ENCODE assay signal across 8 cellular contexts in the genomic region with DNA sequence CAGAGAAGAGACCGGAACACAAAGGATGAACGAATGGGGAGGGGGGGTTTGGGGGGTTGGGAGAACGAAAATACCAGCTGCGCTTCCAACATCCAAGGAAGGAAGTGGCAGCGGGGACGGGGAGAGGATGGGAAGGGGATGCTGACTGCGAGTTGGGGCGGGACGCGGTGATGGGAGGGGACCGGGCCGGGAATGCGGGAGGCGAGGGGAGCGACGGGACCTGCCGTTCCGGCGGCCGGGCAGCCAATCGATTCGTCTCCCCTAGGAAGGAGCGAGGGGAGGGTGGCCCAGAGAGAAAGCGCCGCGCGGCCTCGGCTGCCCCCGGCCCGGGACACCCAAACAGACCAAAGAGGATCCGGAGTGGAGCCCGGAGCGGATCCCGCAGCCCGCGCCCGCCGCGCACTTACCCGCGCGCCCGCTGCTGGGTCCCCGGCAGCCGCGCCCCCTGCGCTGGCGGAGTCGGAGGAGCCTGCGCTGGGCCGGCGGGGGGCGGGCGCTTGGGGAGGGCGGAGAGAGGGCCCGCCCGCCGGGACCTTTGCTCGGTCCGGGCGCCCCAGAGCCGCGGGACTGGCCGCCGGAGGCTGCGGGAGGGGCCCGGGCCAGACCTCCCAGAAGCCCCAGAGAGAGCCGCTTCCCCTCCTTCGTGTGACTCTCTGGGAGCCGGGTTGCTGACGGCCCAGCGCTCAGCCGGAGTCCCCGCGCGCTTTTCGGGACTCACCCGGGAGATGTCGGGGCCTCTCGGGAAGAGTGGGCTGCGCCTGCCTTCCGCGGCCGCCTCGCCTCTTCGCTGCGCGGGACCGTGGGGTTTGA. TPM values are rescaled to one million over a fixed set of nuclear protein-coding genes. Genes with fewer than 3 reads are reported as not detected.
DNase-seq lines count a peak whose midpoint lies in the region; ATAC-seq lines count a peak whose summit lies in the region.

A gene (minus strand): TSS at position 476 of the 810 bp plus-strand sequence. CDS start 7,690 bp downstream, outside the sequence.

- peak; percentile 40 for DNase-seq in stimulated activated CD4-positive, alpha-beta T cell treated with anti-CD3 and anti-CD28 coated beads, Interleukin-12 subunit alpha, Interleukin-12 subunit beta, amount 100 ng/mL, for 4 hours
- no peak for DNase-seq in stimulated activated CD4-positive, alpha-beta T cell treated with anti-CD3 and anti-CD28 coated beads, Interleukin-1b, Interleukin-23, amount 100 ng/mL, for 48 hours
- peak; percentile 12 for DNase-seq in NCI-H748 treated with DMSO at 0.1 percent for 48 hours (lab: John Stamatoyannopoulos, UW)
- peak in 1 of 2 donors; percentile 50 for DNase-seq in activated naive CD4-positive, alpha-beta T cell treated with anti-CD3 and anti-CD28 coated beads, Interleukin-2, amount 50 U/mL, for 72 hours (ENCODE audit: low spot score in 2 of 2)
- peak; percentile 47 for DNase-seq in globus pallidus (ENCODE audit: low spot score)
- DNase-seq in SHP77 treated with DMSO at 0.1 percent for 48 hours (lab: John Stamatoyannopoulos, UW) = no peak

- H3K9me3 Mint-ChIP-seq in activated naive CD4-positive, alpha-beta T cell treated with anti-CD3 and anti-CD28 coated beads, Interleukin-2, amount 50 U/mL, for 72 hours = peaks cover 0 to 3% of the 10 kb centered on the region in 2 donors

- peak within 1 kb of the TSS; percentile 99 for H2AFZ ChIP-seq in neuron (ENCODE audit: low read depth, low read length)

- H3K27ac Mint-ChIP-seq in activated naive CD4-positive, alpha-beta T cell treated with anti-CD3 and anti-CD28 coated beads, Interleukin-2, amount 50 U/mL, for 72 hours = peak within 1 kb of the TSS; percentile 87 to 92

- H3K9me3 ChIP-seq in neuron (ENCODE audit: low read length) = no peaks in the 10 kb centered on the region

- H3K36me3 Mint-ChIP-seq in activated naive CD4-positive, alpha-beta T cell treated with anti-CD3 and anti-CD28 coated beads, Interleukin-2, amount 50 U/mL, for 72 hours = peaks cover 4 to 5% of the 10 kb centered on the region in 2 donors

- peaks cover 11% of the 10 kb centered on the region for H3K4me1 ChIP-seq in neuron (ENCODE audit: insufficient read depth, low read length)

- peak; percentile 75 for ATAC-seq in HG02798 (IDR thresholded peaks at IDR 0.05; ENCODE audit: poor library complexity, unreplicated experiment)
- peak; percentile 48 to 60 for ATAC-seq in activated naive CD4-positive, alpha-beta T cell treated with anti-CD3 and anti-CD28 coated beads, Interleukin-2, amount 50 U/mL, for 72 hours

- H3K27me3 ChIP-seq in neuron (ENCODE audit: insufficient read depth, low read length) = no peaks in the 10 kb centered on the region

- peak within 1 kb of the TSS; percentile 65 for H3K4me3 ChIP-seq in neuron (ENCODE audit: low read length)

- no peaks in the 10 kb centered on the region for H3K36me3 ChIP-seq in neuron (ENCODE audit: insufficient read depth, low read length)

RNA-seq across cellular contexts. Expression of the gene that starts here (rescaled TPM):
- 1 to 10 TPM; 3.2 to 6.0 TPM for total RNA-seq in activated naive CD4-positive, alpha-beta T cell treated with anti-CD3 and anti-CD28 coated beads, Interleukin-2, amount 50 U/mL, for 72 hours

Comparison
In these comparisons a context has a peak if more than half of its experiments do, and no peak if none do; other contexts are left out.
1. DNase-seq: peak in stimulated activated CD4-positive, alpha-beta T cell treated with anti-CD3 and anti-CD28 coated beads, Interleukin-12 subunit alpha, Interleukin-12 subunit beta, amount 100 ng/mL, for 4 hours (single experiment), NCI-H748 treated with DMSO at 0.1 percent for 48 hours (single experiment) and globus pallidus (single experiment); none in stimulated activated CD4-positive, alpha-beta T cell treated with anti-CD3 and anti-CD28 coated beads, Interleukin-1b, Interleukin-23, amount 100 ng/mL, for 48 hours (single experiment) and SHP77 treated with DMSO at 0.1 percent for 48 hours (single experiment).